20 cellular contexts compared by ENCODE assay signal in genomic region chr1:110628356-110629105, GRCh38. TPM values are rescaled to one million over a fixed set of nuclear protein-coding genes. Genes with fewer than 3 reads are reported as not detected.
DNase-seq lines count a peak whose midpoint lies in the region; ATAC-seq and TF ChIP-seq lines count a peak whose summit lies in the region.
"Had no signal": no experiment of that assay in that cellular context is flagged by ENCODE, and none has a peak within 500 bp of the region (broad histone marks: within the 10 kb centered on the region; RNA-seq: fewer than 3 reads in every experiment).

No MANE protein-coding gene starts in this region.

- no peak overlapping the region for H2BK5ac ChIP-seq in mesenchymal stem cell (ENCODE audit: low read depth, low read length, poor library complexity, severe bottlenecking)

- H3K27me3 ChIP-seq in endodermal cell (ENCODE audit: control insufficient read depth, insufficient read depth, low read length, poor library complexity, severe bottlenecking) = peaks cover 34% of the 10 kb centered on the region
- H3K27me3 ChIP-seq in mesenchymal stem cell (ENCODE audit: control insufficient read depth in 1 of 2, insufficient read depth in 1 of 2, low read length in 2 of 2) = peaks cover 0 to 55% of the 10 kb centered on the region in 2 experiments
- H3K27me3 ChIP-seq: SJCRH30 had no signal

- no peak overlapping the region for H3K14ac ChIP-seq in mesenchymal stem cell (ENCODE audit: low read length in 2 of 2)

- H3K9ac ChIP-seq in endodermal cell (ENCODE audit: extremely low read depth, low read length, poor library complexity, severe bottlenecking) (no peak overlapping the region), mesenchymal stem cell (ENCODE audit: low read length) (no peak overlapping the region)

- H2BK15ac ChIP-seq in mesenchymal stem cell (ENCODE audit: low read depth, poor library complexity, severe bottlenecking) = no peak overlapping the region

- H3K79me1 ChIP-seq in mesenchymal stem cell (replicated peaks; ENCODE audit: low read length, poor library complexity, severe bottlenecking) = no peaks in the 10 kb centered on the region

- H3K4me3 ChIP-seq in endodermal cell (ENCODE audit: low read length) (no peak overlapping the region), mesenchymal stem cell (ENCODE audit: insufficient read depth in 1 of 2, low read depth in 1 of 2, low read length in 2 of 2) (no peak overlapping the region)
- H3K4me3 ChIP-seq: SJCRH30 had no signal

- H4K8ac ChIP-seq in mesenchymal stem cell (ENCODE audit: low read length) = no peak overlapping the region

- 82% methylated on average over 6 of the region's 6 CpGs; no CpG with 5 or more reads in 1 of the 2 experiments for WGBS in endodermal cell (ENCODE audit: insufficient coverage in 1 of 2, insufficient read length in 1 of 2), 2 experiments
- 72% methylated on average over 4 of the region's 6 CpGs for WGBS in mesenchymal stem cell

- no peak overlapping the region for H3K23ac ChIP-seq in mesenchymal stem cell (ENCODE audit: low read length in 2 of 2)

- intact Hi-C loops in Right ventricle myocardium superior (cut with DNase I) = no loop called here

- no peaks in the 10 kb centered on the region for H3K36me3 Mint-ChIP-seq in endodermal cell (ENCODE audit: low read depth)

- H2AK5ac ChIP-seq in mesenchymal stem cell (ENCODE audit: low read length, severe bottlenecking) = no peak overlapping the region

- DNase-seq in NCI-H82 (lab: John Stamatoyannopoulos, UW) (peak; percentile 17), NCI-H82 treated with DMSO at 0.1 percent for 48 hours (lab: John Stamatoyannopoulos, UW; ENCODE audit: unreplicated experiment) (no peak), endodermal cell (peak; percentile 22), retina (no peak), Right ventricle myocardium superior (no peak), mesenchymal stem cell (no peak)
- peak; percentile 2 for DNase-seq in stimulated activated naive CD8-positive, alpha-beta T cell treated with anti-CD3 and anti-CD28 coated beads, Interleukin-15, Interleukin-2, amounts not matched to agents 100 U/mL and 50 U/mL, for 24 hours
- DNase-seq in stimulated activated naive CD8-positive, alpha-beta T cell treated with anti-CD3 and anti-CD28 coated beads, Interleukin-15, amount 100 ng/mL, for 72 hours = no peak
- DNase-seq: 8988T, COR-L47, DMS153, Kasumi-1, NCI-H1105 treated with DMSO at 0.1 percent for 48 hours, NCI-H187, NCI-H446, OCI-M1, RPMI8226, SJCRH30 had no signal

- H3K27me3 Mint-ChIP-seq in stimulated activated naive CD8-positive, alpha-beta T cell treated with anti-CD3 and anti-CD28 coated beads, Interleukin-15, amount 100 ng/mL, for 72 hours = no peaks in the 10 kb centered on the region
- H3K27me3 Mint-ChIP-seq in endodermal cell (ENCODE audit: insufficient read depth) = peaks cover 21% of the 10 kb centered on the region

- no peaks in the 10 kb centered on the region for H3K9me3 Mint-ChIP-seq in stimulated activated naive CD8-positive, alpha-beta T cell treated with anti-CD3 and anti-CD28 coated beads, Interleukin-15, amount 100 ng/mL, for 72 hours
- no peaks in the 10 kb centered on the region for H3K9me3 Mint-ChIP-seq in endodermal cell

- no peak overlapping the region for H4K91ac ChIP-seq in mesenchymal stem cell (ENCODE audit: low read length)

- no peak for ATAC-seq in stimulated activated naive CD8-positive, alpha-beta T cell treated with anti-CD3 and anti-CD28 coated beads, Interleukin-15, Interleukin-2, amounts not matched to agents 100 U/mL and 50 U/mL, for 24 hours
- ATAC-seq in stimulated activated naive CD8-positive, alpha-beta T cell treated with anti-CD3 and anti-CD28 coated beads, Interleukin-15, amount 100 ng/mL, for 72 hours = no peak
- no peak for ATAC-seq in Right ventricle myocardium superior (ENCODE audit: poor library complexity)
- ATAC-seq: HCT116 had no signal

- TF ChIP-seq CTCF in endodermal cell (conservative IDR thresholded peaks at IDR 0.05) = no peak

- no peak overlapping the region for H3K4me2 ChIP-seq in mesenchymal stem cell (ENCODE audit: low read length, poor library complexity, severe bottlenecking)

- H3K9me3 ChIP-seq in endodermal cell (ENCODE audit: control insufficient read depth, low read length) = no peaks in the 10 kb centered on the region
- H3K9me3 ChIP-seq in mesenchymal stem cell (ENCODE audit: control insufficient read depth, low read length) = no peaks in the 10 kb centered on the region
- H3K9me3 ChIP-seq: SJCRH30 had no signal

- H3K36me3 ChIP-seq in endodermal cell (ENCODE audit: control insufficient read depth, insufficient read depth, low read length) (no peaks in the 10 kb centered on the region), mesenchymal stem cell (ENCODE audit: control insufficient read depth in 1 of 2, insufficient read depth in 2 of 2, low read depth in 1 of 2, low read length in 2 of 2) (no peaks in the 10 kb centered on the region)
- H3K36me3 ChIP-seq: SJCRH30 had no signal

- H3K4me1 ChIP-seq in endodermal cell (ENCODE audit: control insufficient read depth, insufficient read depth, low read length) = no peaks in the 10 kb centered on the region
- H3K4me1 ChIP-seq in mesenchymal stem cell (ENCODE audit: control insufficient read depth, insufficient read depth, low read depth, low read length) = no peaks in the 10 kb centered on the region
- H3K4me1 ChIP-seq: SJCRH30 had no signal

- peaks cover 20% of the 10 kb centered on the region for H3K4me1 Mint-ChIP-seq in stimulated activated naive CD8-positive, alpha-beta T cell treated with anti-CD3 and anti-CD28 coated beads, Interleukin-15, amount 100 ng/mL, for 72 hours
- no peaks in the 10 kb centered on the region for H3K4me1 Mint-ChIP-seq in endodermal cell

- H2BK12ac ChIP-seq in mesenchymal stem cell (ENCODE audit: low read length in 2 of 2) = no peak overlapping the region

- H3K4me3 Mint-ChIP-seq in stimulated activated naive CD8-positive, alpha-beta T cell treated with anti-CD3 and anti-CD28 coated beads, Interleukin-15, amount 100 ng/mL, for 72 hours = no peak overlapping the region
- H3K4me3 Mint-ChIP-seq in endodermal cell = no peak overlapping the region

- H3K27ac ChIP-seq in endodermal cell (ENCODE audit: low read depth, low read length) = no peak overlapping the region
- H3K27ac ChIP-seq in mesenchymal stem cell (ENCODE audit: low read length, poor library complexity, severe bottlenecking) = no peak overlapping the region
- H3K27ac ChIP-seq: C4-2B, SJCRH30 had no signal

- no peak overlapping the region for H3K27ac Mint-ChIP-seq in stimulated activated naive CD8-positive, alpha-beta T cell treated with anti-CD3 and anti-CD28 coated beads, Interleukin-15, amount 100 ng/mL, for 72 hours
- H3K27ac Mint-ChIP-seq in endodermal cell = no peak overlapping the region

- H3K18ac ChIP-seq in mesenchymal stem cell (ENCODE audit: low read depth in 1 of 2, low read length in 2 of 2) = no peak overlapping the region

- H2BK120ac ChIP-seq in mesenchymal stem cell (ENCODE audit: low read depth, low read length) = no peak overlapping the region

- no peak overlapping the region for H3K4ac ChIP-seq in mesenchymal stem cell (ENCODE audit: low read depth in 1 of 2, low read length in 2 of 2)

- no peak overlapping the region for H2AFZ ChIP-seq in mesenchymal stem cell (ENCODE audit: low read depth, low read length)

RNA-seq across cellular contexts. Expression of gene KCNA2, which starts 22.4 kb away (rescaled TPM):
- total RNA-seq in endodermal cell (under 1 TPM; 0.11 to 0.57 TPM), Right ventricle myocardium superior (0.70 TPM)
- polyA plus RNA-seq in endodermal cell (2013, experiment 1 of 2) = 7.8 TPM
- polyA plus RNA-seq in endodermal cell (2013, experiment 2 of 2) = 7.9 TPM
- not detected for polyA plus RNA-seq in mesenchymal stem cell (2013, experiment 1 of 2)
- 0.01 TPM for polyA plus RNA-seq in mesenchymal stem cell (2013, experiment 2 of 2)
- total RNA-seq: SJCRH30 had no signal

RNA-seq across cellular contexts. Expression of gene KCNA3, which starts 46.2 kb away (rescaled TPM):
- total RNA-seq in endodermal cell (under 1 TPM; 0.20 to 0.27 TPM), Right ventricle myocardium superior (0.24 TPM)
- polyA plus RNA-seq in endodermal cell (2013, experiment 1 of 2) = 1.2 TPM
- polyA plus RNA-seq in endodermal cell (2013, experiment 2 of 2) = 1.5 TPM
- polyA plus RNA-seq in mesenchymal stem cell (2013, experiment 1 of 2) = not detected
- not detected for polyA plus RNA-seq in mesenchymal stem cell (2013, experiment 2 of 2)
- total RNA-seq: SJCRH30 had no signal

Comparison
In these comparisons a context has a peak if more than half of its experiments do, and no peak if none do; other contexts are left out.
1. DNase-seq: peak in NCI-H82 (single experiment), stimulated activated naive CD8-positive, alpha-beta T cell treated with anti-CD3 and anti-CD28 coated beads, Interleukin-15, Interleukin-2, amounts not matched to agents 100 U/mL and 50 U/mL, for 24 hours (single experiment) and endodermal cell (single experiment); none in NCI-H82 treated with DMSO at 0.1 percent for 48 hours (single experiment), stimulated activated naive CD8-positive, alpha-beta T cell treated with anti-CD3 and anti-CD28 coated beads, Interleukin-15, amount 100 ng/mL, for 72 hours (0 of 2), retina (single experiment), Right ventricle myocardium superior (single experiment) and mesenchymal stem cell (single experiment).